Comparison of ENCODE assay signal across 9 cellular contexts in genomic region chr4:186701273-186701672, GRCh38. TPM values are rescaled to one million over a fixed set of nuclear protein-coding genes. Genes with fewer than 3 reads are reported as not detected.
DNase-seq lines count a peak whose midpoint lies in the region; ATAC-seq, FAIRE-seq and TF ChIP-seq lines count a peak whose summit lies in the region.
"Had no signal": no experiment of that assay in that cellular context is flagged by ENCODE, and none has a peak within 500 bp of the region (broad histone marks: within the 10 kb centered on the region; RNA-seq: fewer than 3 reads in every experiment).

No MANE protein-coding gene starts in this region.

- H3K27ac ChIP-seq in keratinocyte (ENCODE audit: control insufficient read depth, insufficient read depth, low read length) = peak overlapping the region; percentile 6
- peak overlapping the region; percentile 72 for H3K27ac ChIP-seq in skeletal muscle tissue (ENCODE audit: low read depth, low read length)

- peaks cover 96% of the 10 kb centered on the region for H4K20me1 ChIP-seq in keratinocyte (ENCODE audit: control insufficient read depth, extremely low read depth, insufficient read depth, low read length)

- H2AFZ ChIP-seq in keratinocyte (ENCODE audit: control insufficient read depth, low read length) = no peak overlapping the region

- no peak for ATAC-seq in HG02870 (IDR thresholded peaks at IDR 0.05; ENCODE audit: unreplicated experiment)
- no peak for ATAC-seq in HG02798 (IDR thresholded peaks at IDR 0.05; ENCODE audit: poor library complexity, unreplicated experiment)

- no peak for TF ChIP-seq CTCF in keratinocyte (optimal IDR thresholded peaks at IDR 0.05 in 1 of 3, IDR thresholded peaks at IDR 0.05 in 1 of 3, conservative IDR thresholded peaks at IDR 0.05 in 1 of 3; ENCODE audit: extremely low read depth in 1 of 3, insufficient read depth in 2 of 3, low read length in 3 of 3)

- dilution Hi-C loops in keratinocyte (cut with MboI; ENCODE audit: extremely low pct_ligation_motif_present, low sequenced_read_pairs) = no loop called here

- H3K4me1 ChIP-seq in keratinocyte (ENCODE audit: control insufficient read depth, extremely low read depth, insufficient read depth, low read length) = peaks cover 24% of the 10 kb centered on the region
- H3K4me1 ChIP-seq in skeletal muscle tissue (ENCODE audit: control insufficient read depth in 3 of 3, insufficient read depth in 3 of 3, low read length in 3 of 3) = peaks cover 0 to 12% (median 4%) of the 10 kb centered on the region in 3 donors

- H3K27me3 ChIP-seq in keratinocyte (ENCODE audit: control insufficient read depth, extremely low read depth, insufficient read depth, low read length) = no peaks in the 10 kb centered on the region
- peaks cover 0 to 4% (median 0%) of the 10 kb centered on the region in 3 donors for H3K27me3 ChIP-seq in skeletal muscle tissue (ENCODE audit: control insufficient read depth in 3 of 3, insufficient read depth in 3 of 3, low read length in 3 of 3)

- peaks cover 12% of the 10 kb centered on the region for H3K9me1 ChIP-seq in keratinocyte (ENCODE audit: control insufficient read depth, extremely low read depth, insufficient read depth, low read length)

- H3K79me2 ChIP-seq in keratinocyte (ENCODE audit: control insufficient read depth, insufficient read depth, low read length) = peaks cover 100% of the 10 kb centered on the region

- DNase-seq in M059J (ENCODE audit: low read depth) (peak; percentile 29), cerebellar cortex (ENCODE audit: low spot score) (peak; percentile 51), keratinocyte (ENCODE audit: low read depth, low spot score) (no peak), NCI-H1417 (lab: John Stamatoyannopoulos, UW) (no peak)
- no peak for DNase-seq in activated CD8-positive, alpha-beta memory T cell treated with anti-CD3 and anti-CD28 coated beads for 24 hours
- DNase-seq: activated effector memory CD4-positive, alpha-beta T cell treated with Interleukin-2 at 50 U/mL for 16 hours had no signal

- H3K4me3 ChIP-seq in keratinocyte (ENCODE audit: control insufficient read depth in 2 of 3, extremely low read depth in 1 of 3, insufficient read depth in 2 of 3, low read depth in 1 of 3, low read length in 3 of 3) = no peak overlapping the region
- peak overlapping the region in 1 of 3 donors; percentile 11 for H3K4me3 ChIP-seq in skeletal muscle tissue (ENCODE audit: low read length in 3 of 3)

- H3K4me2 ChIP-seq in keratinocyte (ENCODE audit: control insufficient read depth, extremely low read depth, insufficient read depth, low read depth, low read length) = no peak overlapping the region

- H3K9me3 ChIP-seq in keratinocyte (ENCODE audit: control insufficient read depth, low read depth, low read length) (no peaks in the 10 kb centered on the region), skeletal muscle tissue (ENCODE audit: control insufficient read depth in 3 of 3, low read length in 3 of 3) (no peaks in the 10 kb centered on the region)

- H3K36me3 ChIP-seq in keratinocyte (ENCODE audit: control insufficient read depth in 2 of 2, extremely low read depth in 1 of 2, insufficient read depth in 2 of 2, low read length in 2 of 2) (peaks cover 37 to 69% of the 10 kb centered on the region in 2 experiments), skeletal muscle tissue (ENCODE audit: control insufficient read depth in 3 of 3, insufficient read depth in 3 of 3, low read length in 3 of 3) (no peaks in the 10 kb centered on the region)

- no peak for FAIRE-seq in keratinocyte (lab: Jason Lieb, UNC)

- no peak overlapping the region for H3K9ac ChIP-seq in keratinocyte (ENCODE audit: control insufficient read depth, extremely low read depth, insufficient read depth, low read length)
- H3K9ac ChIP-seq in skeletal muscle tissue (ENCODE audit: low read depth in 1 of 3, low read length in 3 of 3) = no peak overlapping the region

RNA-seq across cellular contexts. Expression of gene FAT1, which starts 22.4 kb away (rescaled TPM):
- 67.0 and 112 TPM in 2 replicates for total RNA-seq in M059J (2014; rRNA removed; shearing (Covaris generic))
- 329 to 470 TPM (median 330 TPM) in 3 replicates for polyA plus RNA-seq in keratinocyte
- polyA plus RNA-seq in keratinocyte (2011; ENCODE audit: low read depth) = 211 TPM
- 72.0 and 90.4 TPM in 2 replicates for polyA plus RNA-seq in keratinocyte (2011; cell fraction: cytosol; rRNA removed)
- 1,599 and 1,663 TPM in 2 replicates for polyA plus RNA-seq in keratinocyte (2011; cell fraction: nucleus; rRNA removed)
- polyA plus RNA-seq in keratinocyte (2012; ENCODE audit: low replicate concordance) = 206 and 254 TPM in 2 replicates
- 2,564 to 2,839 TPM (median 2,810 TPM) in 3 replicates for polyA minus RNA-seq in keratinocyte
- polyA minus RNA-seq in keratinocyte (2011; cell fraction: cytosol; rRNA and poly(A)+ RNA removed) = 488 TPM
- polyA minus RNA-seq in keratinocyte (2011; cell fraction: nucleus; rRNA and poly(A)+ RNA removed) = 3,580 and 4,840 TPM in 2 replicates
- total RNA-seq in skeletal muscle tissue = 173 TPM

Comparison
In these comparisons a context has a peak if more than half of its experiments do, and no peak if none do; other contexts are left out.
1. DNase-seq: peak in M059J (single experiment) and cerebellar cortex (single experiment); none in keratinocyte (single experiment), NCI-H1417 (0 of 3) and activated CD8-positive, alpha-beta memory T cell treated with anti-CD3 and anti-CD28 coated beads for 24 hours (single experiment).